ENCODE assay signal across 13 cellular contexts in the genomic region with DNA sequence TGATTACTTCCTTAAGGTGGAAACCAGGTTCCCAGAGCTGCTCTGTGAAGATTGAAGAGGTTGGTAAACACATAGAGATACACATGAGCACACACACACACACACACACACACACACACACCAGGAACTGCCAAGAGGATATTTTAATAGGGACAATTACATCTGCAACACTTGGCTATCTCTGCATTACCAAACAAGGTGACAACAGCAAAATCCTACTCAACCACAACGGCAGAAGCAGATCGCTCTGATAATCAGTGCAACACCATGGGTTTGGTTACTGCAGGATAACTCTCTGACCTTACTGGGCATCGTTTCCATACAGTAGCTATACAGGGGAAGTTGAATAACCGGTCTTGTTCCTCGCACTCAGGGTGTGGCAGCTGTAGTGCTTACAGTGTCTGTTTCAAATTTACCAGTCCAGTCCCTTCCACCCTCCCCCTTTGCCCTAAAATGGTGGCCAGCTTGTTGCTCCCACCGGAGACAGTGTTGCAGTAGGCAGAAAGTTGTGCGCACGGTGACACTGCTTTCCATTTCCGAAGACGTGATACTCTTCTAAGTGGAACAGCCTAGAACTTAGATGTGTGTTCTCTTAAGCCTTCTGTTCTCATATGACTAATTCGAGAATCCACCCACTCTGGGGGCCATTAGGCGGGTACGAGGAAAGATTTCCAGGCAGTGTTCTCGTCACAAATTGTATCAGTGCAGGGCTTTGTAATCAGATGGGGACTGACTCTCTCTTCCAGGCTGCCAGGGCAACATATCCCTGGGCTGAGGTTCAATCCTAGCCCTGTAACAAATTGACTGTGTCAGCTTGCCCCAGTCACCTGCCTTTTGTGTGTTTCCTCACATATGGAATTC.
DNase-seq lines count a peak whose midpoint lies in the region; ATAC-seq and TF ChIP-seq lines count a peak whose summit lies in the region.
"Had no signal": no experiment of that assay in that cellular context is flagged by ENCODE, and none has a peak within 500 bp of the region (broad histone marks: within the 10 kb centered on the region; RNA-seq: fewer than 3 reads in every experiment).

No MANE protein-coding gene starts in this region.

- no TSS peak for BruUV-seq in Calu3 (replicated peaks; lab: Mats Ljungman, UMichigan)

- H3K27me3 ChIP-seq in mucosa of rectum (ENCODE audit: control insufficient read depth in 2 of 2, insufficient read depth in 2 of 2, low read length in 2 of 2) = no peaks in the 10 kb centered on the region
- no peaks in the 10 kb centered on the region for H3K27me3 ChIP-seq in CD8-positive, alpha-beta T cell (ENCODE audit: insufficient read depth, low read length)
- H3K27me3 ChIP-seq in heart left ventricle = peaks cover 0 to 8% (median 0%) of the 10 kb centered on the region in 9 donors
- H3K27me3 ChIP-seq: BLaER1 treated with 17β-estradiol and CSF1 and Interleukin-3, amounts not matched to agents 10 nM and 100 nM; cardiac muscle cell had no signal

- peak; percentile 82 for DNase-seq in Calu3
- peak; percentile 91 for DNase-seq in HT-29 (ENCODE audit: low spot score)
- DNase-seq in NCI-H2029 treated with DMSO at 0.1 percent for 48 hours (lab: John Stamatoyannopoulos, UW) = no peak
- DNase-seq in CD8-positive, alpha-beta T cell = no peak
- DNase-seq in heart left ventricle = no peak
- DNase-seq: GF-D8, NCI-H1417 treated with DMSO at 0.1 percent for 48 hours had no signal

- peak overlapping the region in 1 of 2 donors; percentile 42 for H3K9ac ChIP-seq in mucosa of rectum (ENCODE audit: low read depth in 1 of 2, low read length in 2 of 2)
- H3K9ac ChIP-seq: BLaER1 treated with 17β-estradiol and CSF1 and Interleukin-3, amounts not matched to agents 10 nM and 100 nM had no signal

- ATAC-seq in activated T-helper 17 cell treated with anti-CD3 and anti-CD28 coated beads, Interleukin-2, amount 50 U/mL, for 72 hours (replicated peaks) = peak; percentile 60
- ATAC-seq in HG03432 (IDR thresholded peaks at IDR 0.05; ENCODE audit: unreplicated experiment) = no peak
- ATAC-seq in CD8-positive, alpha-beta T cell = no peak
- ATAC-seq in heart left ventricle = no peak

- peaks cover 25% of the 10 kb centered on the region for H3K36me3 Mint-ChIP-seq in Calu3 (ENCODE audit: insufficient read depth, unreplicated experiment)
- no peaks in the 10 kb centered on the region for H3K36me3 Mint-ChIP-seq in activated T-helper 17 cell treated with anti-CD3 and anti-CD28 coated beads, Interleukin-2, amount 50 U/mL, for 72 hours (ENCODE audit: low read depth)
- H3K36me3 Mint-ChIP-seq in CD8-positive, alpha-beta T cell = no peaks in the 10 kb centered on the region
- H3K36me3 Mint-ChIP-seq: activated naive CD8-positive, alpha-beta T cell had no signal

- no peak for TF ChIP-seq POLR2A in heart left ventricle (IDR thresholded peaks at IDR 0.05)

- H3K36me3 ChIP-seq in mucosa of rectum (ENCODE audit: control insufficient read depth in 2 of 2, insufficient read depth in 2 of 2, low read length in 2 of 2) = no peaks in the 10 kb centered on the region
- no peaks in the 10 kb centered on the region for H3K36me3 ChIP-seq in CD8-positive, alpha-beta T cell (ENCODE audit: insufficient read depth, low read length)
- no peaks in the 10 kb centered on the region for H3K36me3 ChIP-seq in heart left ventricle
- H3K36me3 ChIP-seq: BLaER1 treated with 17β-estradiol and CSF1 and Interleukin-3, amounts not matched to agents 10 nM and 100 nM; cardiac muscle cell had no signal

- H3K9me3 Mint-ChIP-seq in Calu3 (ENCODE audit: low read depth, unreplicated experiment) = peaks cover 4% of the 10 kb centered on the region
- H3K9me3 Mint-ChIP-seq in activated T-helper 17 cell treated with anti-CD3 and anti-CD28 coated beads, Interleukin-2, amount 50 U/mL, for 72 hours = no peaks in the 10 kb centered on the region
- H3K9me3 Mint-ChIP-seq in CD8-positive, alpha-beta T cell = no peaks in the 10 kb centered on the region

- CTCF ChIA-PET in Calu3 (lab: Charles Lee) = interaction anchor here (0.6 to 2.7 kb wide), 15 partner anchors 13 to 1366 kb away, joined by 3 to 19 read pairs (median 3); no protein-coding TSS in a partner anchor
- CTCF ChIA-PET in CD8-positive, alpha-beta T cell (lab: Charles Lee) = no interaction called here

- H3K4me3 ChIP-seq in mucosa of rectum (ENCODE audit: low read length in 2 of 2) (peak overlapping the region; percentile 41 to 43), heart left ventricle (no peak overlapping the region)
- H3K4me3 ChIP-seq in CD8-positive, alpha-beta T cell (ENCODE audit: low read depth, low read length) = no peak overlapping the region
- H3K4me3 ChIP-seq: BLaER1 treated with 17β-estradiol and CSF1 and Interleukin-3, amounts not matched to agents 10 nM and 100 nM; cardiac muscle cell had no signal

- intact Hi-C loops in Calu3 (cut with micrococcal nuclease; ENCODE audit: unreplicated experiment) = loop anchor here (1.0 to 10.0 kb wide), 6 partner anchors 102 to 552 kb away; no protein-coding TSS in a partner anchor
- intact Hi-C loops in CD8-positive, alpha-beta T cell (cut with DNase I, micrococcal nuclease) = no loop called here
- intact Hi-C loops in heart left ventricle (cut with DNase I) = loop anchor here in 3 of 10 donors (5.0 kb wide), 3 partner anchors 667 to 677 kb away; no protein-coding TSS in a partner anchor

- peak overlapping the region; percentile 88 for H3K27ac Mint-ChIP-seq in Calu3 (ENCODE audit: unreplicated experiment)
- no peak overlapping the region for H3K27ac Mint-ChIP-seq in activated T-helper 17 cell treated with anti-CD3 and anti-CD28 coated beads, Interleukin-2, amount 50 U/mL, for 72 hours
- H3K27ac Mint-ChIP-seq in CD8-positive, alpha-beta T cell = no peak overlapping the region
- H3K27ac Mint-ChIP-seq: activated naive CD8-positive, alpha-beta T cell had no signal

- 81 to 87% (median 84%) methylated on average over 14 of the region's 14 CpGs for WGBS in heart left ventricle, 4 donors

- POLR2A ChIA-PET in CD8-positive, alpha-beta T cell (lab: Charles Lee) = no interaction called here

- no peaks in the 10 kb centered on the region for H3K27me3 Mint-ChIP-seq in Calu3 (ENCODE audit: unreplicated experiment)
- no peaks in the 10 kb centered on the region for H3K27me3 Mint-ChIP-seq in activated T-helper 17 cell treated with anti-CD3 and anti-CD28 coated beads, Interleukin-2, amount 50 U/mL, for 72 hours
- H3K27me3 Mint-ChIP-seq in CD8-positive, alpha-beta T cell (ENCODE audit: low read depth) = no peaks in the 10 kb centered on the region
- H3K27me3 Mint-ChIP-seq: activated naive CD8-positive, alpha-beta T cell had no signal

- H3K4me1 Mint-ChIP-seq in Calu3 (ENCODE audit: low read depth, unreplicated experiment) = peaks cover 89% of the 10 kb centered on the region
- H3K4me1 Mint-ChIP-seq in activated T-helper 17 cell treated with anti-CD3 and anti-CD28 coated beads, Interleukin-2, amount 50 U/mL, for 72 hours = peaks cover 4% of the 10 kb centered on the region
- H3K4me1 Mint-ChIP-seq in CD8-positive, alpha-beta T cell (ENCODE audit: low read depth) = peaks cover 4% of the 10 kb centered on the region

- no peak for TF ChIP-seq CTCF in Calu3 (IDR thresholded peaks at IDR 0.05; ENCODE audit: unreplicated experiment)
- TF ChIP-seq CTCF in CD8-positive, alpha-beta T cell (IDR thresholded peaks at IDR 0.05) = no peak
- no peak for TF ChIP-seq CTCF in heart left ventricle (IDR thresholded peaks at IDR 0.05)

- H3K27ac ChIP-seq in mucosa of rectum (ENCODE audit: low read depth in 2 of 2, low read length in 2 of 2) (peak overlapping the region; percentile 74 to 78), heart left ventricle (no peak overlapping the region)
- no peak overlapping the region for H3K27ac ChIP-seq in CD8-positive, alpha-beta T cell (ENCODE audit: low read depth, low read length)
- H3K27ac ChIP-seq: BLaER1 treated with 17β-estradiol and CSF1 and Interleukin-3, amounts not matched to agents 10 nM and 100 nM; cardiac muscle cell had no signal

- H3K4me3 Mint-ChIP-seq in Calu3 (ENCODE audit: low read depth, unreplicated experiment) = peak overlapping the region; percentile 49
- no peak overlapping the region for H3K4me3 Mint-ChIP-seq in activated T-helper 17 cell treated with anti-CD3 and anti-CD28 coated beads, Interleukin-2, amount 50 U/mL, for 72 hours
- no peak overlapping the region for H3K4me3 Mint-ChIP-seq in CD8-positive, alpha-beta T cell
- H3K4me3 Mint-ChIP-seq: activated naive CD8-positive, alpha-beta T cell had no signal

- peaks cover 3 to 24% of the 10 kb centered on the region in 2 donors for H3K4me1 ChIP-seq in mucosa of rectum (ENCODE audit: control insufficient read depth in 2 of 2, insufficient read depth in 2 of 2, low read length in 2 of 2)
- H3K4me1 ChIP-seq in CD8-positive, alpha-beta T cell (ENCODE audit: insufficient read depth, low read length) = no peaks in the 10 kb centered on the region
- H3K4me1 ChIP-seq in heart left ventricle = peaks cover 0 to 5% (median 0%) of the 10 kb centered on the region in 12 donors
- H3K4me1 ChIP-seq: BLaER1 treated with 17β-estradiol and CSF1 and Interleukin-3, amounts not matched to agents 10 nM and 100 nM had no signal

- H3K9me3 ChIP-seq in mucosa of rectum (ENCODE audit: control insufficient read depth in 2 of 2, low read length in 2 of 2) (no peaks in the 10 kb centered on the region), heart left ventricle (no peaks in the 10 kb centered on the region)
- no peaks in the 10 kb centered on the region for H3K9me3 ChIP-seq in CD8-positive, alpha-beta T cell (ENCODE audit: low read length)
- H3K9me3 ChIP-seq: BLaER1 treated with 17β-estradiol and CSF1 and Interleukin-3, amounts not matched to agents 10 nM and 100 nM had no signal

Comparison
In these comparisons a context has a peak if more than half of its experiments do, and no peak if none do; other contexts are left out.
1. DNase-seq: peak in Calu3 (single experiment) and HT-29 (single experiment); none in NCI-H2029 treated with DMSO at 0.1 percent for 48 hours (single experiment), CD8-positive, alpha-beta T cell (0 of 7) and heart left ventricle (0 of 5).
2. H3K27ac ChIP-seq: peak in mucosa of rectum (2 of 2); none in CD8-positive, alpha-beta T cell (single experiment) and heart left ventricle (0 of 12).
3. H3K4me3 ChIP-seq: peak in mucosa of rectum (2 of 2); none in CD8-positive, alpha-beta T cell (single experiment) and heart left ventricle (0 of 12).